ENCODE assay signal across 8 cellular contexts in genomic region chr12:111409403-111410228, GRCh38. TPM values are rescaled to one million over a fixed set of nuclear protein-coding genes. Genes with fewer than 3 reads are reported as not detected.
DNase-seq lines count a peak whose midpoint lies in the region; ATAC-seq, FAIRE-seq and TF ChIP-seq lines count a peak whose summit lies in the region.

No MANE protein-coding gene starts in this region.

- peaks cover 38% of the 10 kb centered on the region for H4K20me1 ChIP-seq in smooth muscle cell (ENCODE audit: low read depth)

- peak overlapping the region; percentile 89 for H3K4me3 Mint-ChIP-seq in activated T-cell treated with anti-CD3 and anti-CD28 coated beads, Interleukin-2, amount 50 U/mL, for 4 hours

- H3K9me3 ChIP-seq in smooth muscle cell (replicated peaks; ENCODE audit: low read depth) = no peaks in the 10 kb centered on the region

- H3K27me3 ChIP-seq in smooth muscle cell (ENCODE audit: low read depth) = no peaks in the 10 kb centered on the region

- peaks cover 62% of the 10 kb centered on the region for H3K79me2 ChIP-seq in smooth muscle cell (ENCODE audit: low read depth)

- peaks cover 80% of the 10 kb centered on the region for H3K4me1 Mint-ChIP-seq in activated T-cell treated with anti-CD3 and anti-CD28 coated beads, Interleukin-2, amount 50 U/mL, for 4 hours (ENCODE audit: low read depth)

- no peaks in the 10 kb centered on the region for H3K27me3 Mint-ChIP-seq in activated T-cell treated with anti-CD3 and anti-CD28 coated beads, Interleukin-2, amount 50 U/mL, for 4 hours (ENCODE audit: low read depth)

- WGBS in smooth muscle cell (ENCODE audit: low lambda C conversion rate) = 49% methylated on average over 22 of the region's 25 CpGs

- TF ChIP-seq CTCF in smooth muscle cell (IDR thresholded peaks at IDR 0.05; ENCODE audit: borderline replicate concordance, insufficient read depth, poor library complexity, severe bottlenecking) = no peak

- no peak overlapping the region for H2AFZ ChIP-seq in smooth muscle cell (ENCODE audit: low read depth)

- FAIRE-seq in HTR-8/SVneo (lab: Jason Lieb, UNC) = no peak

- peak overlapping the region; percentile 33 for H3K9ac ChIP-seq in smooth muscle cell (ENCODE audit: low read depth)

- H3F3A ChIP-seq in smooth muscle cell (ENCODE audit: low read depth) = peaks cover 15% of the 10 kb centered on the region

- DNase-seq in AG08395 (ENCODE audit: low spot score) (peak; percentile 67), HTR-8/SVneo (ENCODE audit: insufficient read length, low spot score) (peak; percentile 77), cardiac septum (ENCODE audit: low spot score) (peak; percentile 83), smooth muscle cell (lab: John Stamatoyannopoulos, UW; ENCODE audit: unreplicated experiment) (peak; percentile 72), KG1 (lab: John Stamatoyannopoulos, UW) (no peak), NCI-H526 treated with DMSO at 0.1 percent for 48 hours (lab: John Stamatoyannopoulos, UW) (no peak)
- no peak for DNase-seq in activated T-cell treated with anti-CD3 and anti-CD28 coated beads, Interleukin-2, amount 50 U/mL, for 4 hours

- H3K4me3 ChIP-seq in smooth muscle cell = no peak overlapping the region

- H3K4me1 ChIP-seq in smooth muscle cell (ENCODE audit: low read depth) = peaks cover 47% of the 10 kb centered on the region

- no peak for ATAC-seq in activated T-cell treated with anti-CD3 and anti-CD28 coated beads, Interleukin-2, amount 50 U/mL, for 4 hours
- no peak for ATAC-seq in HG02571 (IDR thresholded peaks at IDR 0.05; ENCODE audit: unreplicated experiment)

- H3K36me3 ChIP-seq in smooth muscle cell (ENCODE audit: low read depth) = no peaks in the 10 kb centered on the region

- peaks cover 15% of the 10 kb centered on the region for H3K36me3 Mint-ChIP-seq in activated T-cell treated with anti-CD3 and anti-CD28 coated beads, Interleukin-2, amount 50 U/mL, for 4 hours (ENCODE audit: insufficient read depth)

- H3K4me2 ChIP-seq in smooth muscle cell = peak overlapping the region; percentile 70

- no peaks in the 10 kb centered on the region for H3K9me3 Mint-ChIP-seq in activated T-cell treated with anti-CD3 and anti-CD28 coated beads, Interleukin-2, amount 50 U/mL, for 4 hours

- peak overlapping the region; percentile 84 for H3K27ac ChIP-seq in smooth muscle cell (ENCODE audit: low read depth)

- intact Hi-C loops in cardiac septum (cut with DNase I) = loop anchor here (2.0 to 5.0 kb wide), 2 partner anchors 21 to 38 kb away; no protein-coding TSS in a partner anchor

RNA-seq across cellular contexts. Expression of gene SH2B3, which starts 3.9 kb away (rescaled TPM):
- total RNA-seq in activated T-cell treated with anti-CD3 and anti-CD28 coated beads, Interleukin-2, amount 50 U/mL, for 4 hours = 10 to 100 TPM; 32.7 to 37.8 (median 35.9) TPM
- total RNA-seq in cardiac septum (33.7 TPM), smooth muscle cell (5.2 and 6.1 TPM in 2 replicates)
- polyA plus RNA-seq in smooth muscle cell = 3.7 and 4.7 TPM in 2 replicates

RNA-seq across cellular contexts. Expression of gene PHETA1, which starts 40.7 kb away (rescaled TPM):
- 1 to 10 TPM; 1.3 to 3.3 (median 1.8) TPM for total RNA-seq in activated T-cell treated with anti-CD3 and anti-CD28 coated beads, Interleukin-2, amount 50 U/mL, for 4 hours
- 18.6 TPM for total RNA-seq in cardiac septum
- total RNA-seq in smooth muscle cell = 2.9 and 6.3 TPM in 2 replicates
- 9.3 and 13.6 TPM in 2 replicates for polyA plus RNA-seq in smooth muscle cell

Comparison
In these comparisons a context has a peak if more than half of its experiments do, and no peak if none do; other contexts are left out.
1. DNase-seq: peak in AG08395 (single experiment), HTR-8/SVneo (single experiment), cardiac septum (single experiment) and smooth muscle cell (single experiment); none in activated T-cell treated with anti-CD3 and anti-CD28 coated beads, Interleukin-2, amount 50 U/mL, for 4 hours (single experiment), KG1 (single experiment) and NCI-H526 treated with DMSO at 0.1 percent for 48 hours (single experiment).